ENCODE assay signal across 35 cellular contexts in genomic region chr6:138426500-138427123, GRCh38. TPM values are rescaled to one million over a fixed set of nuclear protein-coding genes. Genes with fewer than 3 reads are reported as not detected.
"Had no signal": no experiment of that assay in that cellular context is flagged by ENCODE, and none has a peak within 500 bp of the region (broad histone marks: within the 10 kb centered on the region; RNA-seq: fewer than 3 reads in every experiment).

No MANE protein-coding gene starts in this region.

- H3K4me3 ChIP-seq: PC-9, SJCRH30, SK-N-MC had no signal

- H3K4me2 ChIP-seq: KMS-11, PC-9 had no signal

- H3K9me3 ChIP-seq: SJCRH30 had no signal

- H3K36me3 ChIP-seq: SJCRH30 had no signal

- H3K9ac ChIP-seq: KMS-11 had no signal

- H3K27me3 ChIP-seq: SJCRH30 had no signal

- H3K4me1 ChIP-seq: SJCRH30 had no signal

- H2AFZ ChIP-seq: PC-9 had no signal

- DNase-seq: activated CD4-positive, alpha-beta memory T cell treated with anti-CD3 and anti-CD28 coated beads, Interleukin-2, amount 10 ng/mL, durations not matched to agents 7 days and 5 days; activated CD4-positive, alpha-beta T cell treated with anti-CD3 and anti-CD28 coated beads for 1 hour; activated CD4-positive, alpha-beta T cell treated with anti-CD3 and anti-CD28 coated beads for 48 hours; activated CD4-positive, CD25-positive, alpha-beta regulatory T cell; activated CD8-positive, alpha-beta memory T cell treated with anti-CD3 and anti-CD28 coated beads for 24 hours; activated CD8-positive, alpha-beta memory T cell treated with anti-CD3 and anti-CD28 coated beads, Interleukin-2, amount 10 ng/mL, durations not matched to agents 7 days and 5 days; activated CD8-positive, alpha-beta memory T cell treated with anti-CD3 and anti-CD28 coated beads, Interleukin-2, amount 50 U/mL, for 48 hours; activated effector memory CD4-positive, alpha-beta T cell treated with Interleukin-2 at 50 U/mL for 16 hours; activated naive CD4-positive, alpha-beta T cell treated with anti-CD3 and anti-CD28 coated beads, Interleukin-2, amount 10 ng/mL, durations not matched to agents 7 days and 5 days; activated naive CD8-positive, alpha-beta T cell treated with anti-CD3 and anti-CD28 coated beads for 36 hours; activated T-cell treated with anti-CD3 and anti-CD28 coated beads, Interleukin-2, amount 50 U/mL, for 48 hours; amniotic stem cell; aorta; NCI-H1092 treated with DMSO at 0.1 percent for 48 hours; NCI-H1417; NCI-H146; NCI-H187; NCI-H2029 treated with DMSO at 0.1 percent for 48 hours; NCI-H2107; NCI-H2171; NCI-H510A; NCI-H526; NCI-H748 treated with DMSO at 0.1 percent for 48 hours; PC-9; SHP77; SJCRH30; T1000; WERI-Rb-1 had no signal

- H3K27ac ChIP-seq: KMS-11, PC-9, SJCRH30, SK-N-MC, WERI-Rb-1 had no signal

RNA-seq across cellular contexts. Expression of gene SMIM28, which starts 48.9 kb away (rescaled TPM):
- total RNA-seq: activated CD4-positive, alpha-beta memory T cell treated with anti-CD3 and anti-CD28 coated beads, Interleukin-2, amount 10 ng/mL, durations not matched to agents 7 days and 5 days; activated CD8-positive, alpha-beta memory T cell treated with anti-CD3 and anti-CD28 coated beads, Interleukin-2, amount 10 ng/mL, durations not matched to agents 7 days and 5 days; activated naive CD8-positive, alpha-beta T cell treated with anti-CD3 and anti-CD28 coated beads for 36 hours; aorta; cardiac septum; LHCN-M2; OCI-LY7; PC-9; T-helper 1 cell treated with Interleukin-12 subunit alpha and Interleukin-12 subunit beta and Interleukin-4 antibody, amounts not matched to agents 30 ng/mL and 1 ng/mL, for 36 hours; T-helper 2 cell treated with Interferon-gamma antibody and Interleukin-4, amounts not matched to agents 100 ng/mL and 5 ng/mL, for 36 hours had no signal
- polyA plus RNA-seq: aorta had no signal
